ENCODE assay signal across 9 cellular contexts in the genomic region with DNA sequence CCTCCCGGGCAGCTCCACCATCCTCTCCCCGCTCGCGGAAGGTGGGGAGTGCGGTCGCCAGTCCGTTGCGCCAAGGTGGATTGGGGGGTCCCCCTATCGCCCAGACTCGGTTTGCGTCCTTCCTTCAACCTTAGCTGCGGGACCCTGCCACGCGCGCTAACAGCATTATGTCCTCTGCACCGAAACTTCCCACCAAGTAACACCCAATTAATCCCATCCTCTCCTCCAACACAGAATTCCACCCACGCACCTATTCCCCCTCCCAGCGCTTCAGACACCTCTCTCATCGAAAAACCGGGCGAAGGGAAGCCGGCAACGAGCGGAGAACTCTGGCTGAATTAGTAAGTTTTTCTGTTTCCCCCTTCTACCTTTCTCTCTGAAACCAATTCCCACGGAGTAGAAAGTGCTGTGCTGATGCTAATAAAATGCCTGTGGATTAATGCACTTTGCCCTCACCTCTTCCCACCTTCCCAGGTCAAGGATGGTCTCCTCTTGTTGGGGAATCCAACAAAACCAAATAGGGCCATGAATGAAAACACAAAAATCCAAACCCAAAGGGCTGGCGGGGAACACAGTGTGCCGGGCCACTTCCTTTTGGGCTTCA. TPM values are rescaled to one million over a fixed set of nuclear protein-coding genes. Genes with fewer than 3 reads are reported as not detected.
A peak's percentile ranks its signal among the peaks of the same experiment; 100 is the strongest.
DNase-seq lines count a peak whose midpoint lies in the region; ATAC-seq lines count a peak whose summit lies in the region.
"Had no signal": no experiment of that assay in that cellular context is flagged by ENCODE, and none has a peak within 500 bp of the region (broad histone marks: within the 10 kb centered on the region; RNA-seq: fewer than 3 reads in every experiment).

No MANE protein-coding gene starts in this region.

- H3K27me3 ChIP-seq in thymus (ENCODE audit: control insufficient read depth, insufficient read depth), result peaks cover 91% of the 10 kb centered on the region

- POLR2A ChIA-PET in activated CD4-positive, alpha-beta T cell treated with anti-CD3 and anti-CD28 coated beads, Interleukin-2, amount 10 ng/mL, durations not matched to agents 7 days and 5 days (lab: Charles Lee), result interaction anchor here (1.0 kb wide), 1 partner anchor 21 kb away, joined by 3 read pairs; no protein-coding TSS in a partner anchor
- POLR2A ChIA-PET in activated CD8-positive, alpha-beta T cell treated with anti-CD3 and anti-CD28 coated beads, Interleukin-2, amount 10 ng/mL, durations not matched to agents 7 days and 5 days (lab: Charles Lee), result no interaction called here

- H3K4me1 ChIP-seq in thymus (ENCODE audit: control insufficient read depth, insufficient read depth, low read length), result peaks cover 24% of the 10 kb centered on the region

- H3K9me3 ChIP-seq in thymus (ENCODE audit: control insufficient read depth), result no peaks in the 10 kb centered on the region

- under 1% methylated on average over 27 of the region's 27 CpGs for WGBS in thymus

- peak; percentile 7 for ATAC-seq in activated CD8-positive, alpha-beta T cell treated with anti-CD3 and anti-CD28 coated beads, Interleukin-2, amount 10 ng/mL, durations not matched to agents 7 days and 5 days
- ATAC-seq in left lobe of liver, result no peak

- CTCF ChIA-PET in activated CD4-positive, alpha-beta T cell treated with anti-CD3 and anti-CD28 coated beads, Interleukin-2, amount 10 ng/mL, durations not matched to agents 7 days and 5 days (lab: Charles Lee), result interaction anchor here (0.8 to 3.0 kb wide), 12 partner anchors 10 to 104 kb away, joined by 3 to 11 read pairs (median 4); partner anchors contain the start of genes EVX1, HOXA11 and HOXA13
- CTCF ChIA-PET in activated CD8-positive, alpha-beta T cell treated with anti-CD3 and anti-CD28 coated beads, Interleukin-2, amount 10 ng/mL, durations not matched to agents 7 days and 5 days (lab: Charles Lee), result interaction anchor here (0.7 to 2.5 kb wide), 11 partner anchors 10 to 469 kb away, joined by 3 to 13 read pairs (median 4); partner anchors contain the start of gene HOXA4

- H3K27ac ChIP-seq in thymus (ENCODE audit: low read depth), result no peak overlapping the region

- H3K36me3 ChIP-seq in thymus (ENCODE audit: control insufficient read depth, insufficient read depth), result no peaks in the 10 kb centered on the region

- DNase-seq in activated CD4-positive, alpha-beta T cell treated with anti-CD3 and anti-CD28 coated beads, Interleukin-2, amount 10 ng/mL, durations not matched to agents 7 days and 5 days, result no peak
- DNase-seq in activated CD4-positive, alpha-beta T cell treated with anti-CD3 and anti-CD28 coated beads for 48 hours, result no peak
- no peak for DNase-seq in activated CD8-positive, alpha-beta T cell treated with anti-CD3 and anti-CD28 coated beads, Interleukin-2, amount 10 ng/mL, durations not matched to agents 7 days and 5 days
- DNase-seq in left lobe of liver (ENCODE audit: low spot score) (peak; percentile 33), NCI-H146 (lab: John Stamatoyannopoulos, UW) (no peak), MV-4-11 (lab: John Stamatoyannopoulos, UW) (no peak), SIG-M5 (lab: John Stamatoyannopoulos, UW) (no peak)
- DNase-seq: GF-D8 had no signal

- H3K36me3 Mint-ChIP-seq in activated CD4-positive, alpha-beta T cell treated with anti-CD3 and anti-CD28 coated beads, Interleukin-2, amount 10 ng/mL, durations not matched to agents 7 days and 5 days (ENCODE audit: low read depth), result peaks cover 1% of the 10 kb centered on the region
- peaks cover 6% of the 10 kb centered on the region for H3K36me3 Mint-ChIP-seq in activated CD8-positive, alpha-beta T cell treated with anti-CD3 and anti-CD28 coated beads, Interleukin-2, amount 10 ng/mL, durations not matched to agents 7 days and 5 days (ENCODE audit: low read depth)

- no peaks in the 10 kb centered on the region for H3K9me3 Mint-ChIP-seq in activated CD4-positive, alpha-beta T cell treated with anti-CD3 and anti-CD28 coated beads, Interleukin-2, amount 10 ng/mL, durations not matched to agents 7 days and 5 days
- no peaks in the 10 kb centered on the region for H3K9me3 Mint-ChIP-seq in activated CD8-positive, alpha-beta T cell treated with anti-CD3 and anti-CD28 coated beads, Interleukin-2, amount 10 ng/mL, durations not matched to agents 7 days and 5 days (ENCODE audit: insufficient read depth)

- H3K27ac Mint-ChIP-seq in activated CD4-positive, alpha-beta T cell treated with anti-CD3 and anti-CD28 coated beads, Interleukin-2, amount 10 ng/mL, durations not matched to agents 7 days and 5 days, result peak overlapping the region; percentile 31
- H3K27ac Mint-ChIP-seq in activated CD8-positive, alpha-beta T cell treated with anti-CD3 and anti-CD28 coated beads, Interleukin-2, amount 10 ng/mL, durations not matched to agents 7 days and 5 days, result no peak overlapping the region

- H3K27me3 Mint-ChIP-seq in activated CD4-positive, alpha-beta T cell treated with anti-CD3 and anti-CD28 coated beads, Interleukin-2, amount 10 ng/mL, durations not matched to agents 7 days and 5 days, result peaks cover 90% of the 10 kb centered on the region
- peaks cover 90% of the 10 kb centered on the region for H3K27me3 Mint-ChIP-seq in activated CD8-positive, alpha-beta T cell treated with anti-CD3 and anti-CD28 coated beads, Interleukin-2, amount 10 ng/mL, durations not matched to agents 7 days and 5 days (ENCODE audit: low read depth)

- peaks cover 27% of the 10 kb centered on the region for H3K4me1 Mint-ChIP-seq in activated CD4-positive, alpha-beta T cell treated with anti-CD3 and anti-CD28 coated beads, Interleukin-2, amount 10 ng/mL, durations not matched to agents 7 days and 5 days
- H3K4me1 Mint-ChIP-seq in activated CD8-positive, alpha-beta T cell treated with anti-CD3 and anti-CD28 coated beads, Interleukin-2, amount 10 ng/mL, durations not matched to agents 7 days and 5 days (ENCODE audit: low read depth), result peaks cover 41% of the 10 kb centered on the region

- peak overlapping the region; percentile 39 for H3K4me3 Mint-ChIP-seq in activated CD4-positive, alpha-beta T cell treated with anti-CD3 and anti-CD28 coated beads, Interleukin-2, amount 10 ng/mL, durations not matched to agents 7 days and 5 days
- peak overlapping the region; percentile 56 for H3K4me3 Mint-ChIP-seq in activated CD8-positive, alpha-beta T cell treated with anti-CD3 and anti-CD28 coated beads, Interleukin-2, amount 10 ng/mL, durations not matched to agents 7 days and 5 days

- peak overlapping the region; percentile 38 for H3K4me3 ChIP-seq in thymus (ENCODE audit: low read length)

RNA-seq across cellular contexts. Expression of gene HOXA3, which starts 0.9 kb away (rescaled TPM):
- not detected for total RNA-seq in activated CD4-positive, alpha-beta T cell treated with anti-CD3 and anti-CD28 coated beads, Interleukin-2, amount 10 ng/mL, durations not matched to agents 7 days and 5 days
- not detected for total RNA-seq in activated CD8-positive, alpha-beta T cell treated with anti-CD3 and anti-CD28 coated beads, Interleukin-2, amount 10 ng/mL, durations not matched to agents 7 days and 5 days
- 0.30 TPM for total RNA-seq in left lobe of liver
- 5.5 TPM for polyA plus RNA-seq in thymus

RNA-seq across cellular contexts. Expression of gene HOXA6, which starts 3.9 kb away (rescaled TPM):
- total RNA-seq in activated CD4-positive, alpha-beta T cell treated with anti-CD3 and anti-CD28 coated beads, Interleukin-2, amount 10 ng/mL, durations not matched to agents 7 days and 5 days, result not detected
- total RNA-seq in activated CD8-positive, alpha-beta T cell treated with anti-CD3 and anti-CD28 coated beads, Interleukin-2, amount 10 ng/mL, durations not matched to agents 7 days and 5 days, result not detected
- not detected for total RNA-seq in left lobe of liver
- polyA plus RNA-seq in thymus, result 0.09 TPM

RNA-seq across cellular contexts. Expression of gene HOXA7, which starts 5.0 kb away (rescaled TPM):
- not detected for total RNA-seq in activated CD4-positive, alpha-beta T cell treated with anti-CD3 and anti-CD28 coated beads, Interleukin-2, amount 10 ng/mL, durations not matched to agents 7 days and 5 days
- not detected for total RNA-seq in activated CD8-positive, alpha-beta T cell treated with anti-CD3 and anti-CD28 coated beads, Interleukin-2, amount 10 ng/mL, durations not matched to agents 7 days and 5 days
- not detected for total RNA-seq in left lobe of liver
- 0.41 TPM for polyA plus RNA-seq in thymus

RNA-seq across cellular contexts. Expression of gene HOXA5, which starts 8.0 kb away (rescaled TPM):
- not detected for total RNA-seq in activated CD4-positive, alpha-beta T cell treated with anti-CD3 and anti-CD28 coated beads, Interleukin-2, amount 10 ng/mL, durations not matched to agents 7 days and 5 days
- total RNA-seq in activated CD8-positive, alpha-beta T cell treated with anti-CD3 and anti-CD28 coated beads, Interleukin-2, amount 10 ng/mL, durations not matched to agents 7 days and 5 days, result not detected
- 0.50 TPM for total RNA-seq in left lobe of liver
- polyA plus RNA-seq in thymus, result 0.43 TPM

RNA-seq across cellular contexts. Expression of gene HOXA9, which starts 13.9 kb away (rescaled TPM):
- not detected for total RNA-seq in activated CD4-positive, alpha-beta T cell treated with anti-CD3 and anti-CD28 coated beads, Interleukin-2, amount 10 ng/mL, durations not matched to agents 7 days and 5 days
- total RNA-seq in activated CD8-positive, alpha-beta T cell treated with anti-CD3 and anti-CD28 coated beads, Interleukin-2, amount 10 ng/mL, durations not matched to agents 7 days and 5 days, result not detected
- total RNA-seq in left lobe of liver, result not detected
- polyA plus RNA-seq in thymus, result 4.9 TPM
